1 cellular context compared by ENCODE assay signal in genomic region chr19:17605761-17606745, GRCh38.
TF ChIP-seq lines count a peak whose summit lies in the region.

No MANE protein-coding gene starts in this region.

TF ChIP-seq in HepG2, 621 proteins besides CTCF, POLR2A, EP300 and RAD21 (continued from another document and continues in another):
- TF ChIP-seq TCF7L2 (IDR thresholded peaks at IDR 0.05; ENCODE audit: low read depth, low read length) (no peak), NR2F6 (IDR thresholded peaks at IDR 0.05) (no peak), NR2F6 (CRISPR knock-in tag; IDR thresholded peaks at IDR 0.05) (peak; percentile 44), ZNF180 (CRISPR knock-in tag; IDR thresholded peaks at IDR 0.05; ENCODE audit: borderline replicate concordance, low read depth) (peak; percentile 24; the same call in 1 of the 2 replicates), ZNF724P (CRISPR knock-in tag; IDR thresholded peaks at IDR 0.05; ENCODE audit: borderline replicate concordance) (peak; percentile 97), ZNF547 (CRISPR knock-in tag; IDR thresholded peaks at IDR 0.05) (peak; percentile 100), ETS1 (CRISPR knock-in tag; IDR thresholded peaks at IDR 0.05) (peak; percentile 98), SETDB1 (CRISPR knock-in tag; IDR thresholded peaks at IDR 0.05; ENCODE audit: borderline replicate concordance) (no peak), ZNF513 (CRISPR knock-in tag; conservative IDR thresholded peaks at IDR 0.05) (no peak), FOXA1 (IDR thresholded peaks at IDR 0.05) (no peak), FOXA1 (CRISPR knock-in tag; IDR thresholded peaks at IDR 0.05) (no peak; the same call in 1 of the 2 replicates), RFX5 (IDR thresholded peaks at IDR 0.05; ENCODE audit: low read depth, low read length) (no peak), ZNF20 (CRISPR knock-in tag; IDR thresholded peaks at IDR 0.05) (no peak), ZNF205 (CRISPR knock-in tag; IDR thresholded peaks at IDR 0.05) (peak; percentile 94), ZSCAN21 (CRISPR knock-in tag; IDR thresholded peaks at IDR 0.05; ENCODE audit: borderline replicate concordance) (peak; percentile 99), MED13 (CRISPR knock-in tag; IDR thresholded peaks at IDR 0.05) (peak; percentile 87; the same call in 1 of the 2 replicates), ZNF672 (CRISPR knock-in tag; IDR thresholded peaks at IDR 0.05) (peak; percentile 81), MAFK (conservative IDR thresholded peaks at IDR 0.05 in 1 of 2, IDR thresholded peaks at IDR 0.05 in 1 of 2; ENCODE audit: low read length in 2 of 2) (no peak), ZBTB4 (CRISPR knock-in tag; IDR thresholded peaks at IDR 0.05; ENCODE audit: borderline replicate concordance) (no peak), MIER3 (CRISPR knock-in tag; IDR thresholded peaks at IDR 0.05; ENCODE audit: borderline replicate concordance) (peak; percentile 82; the same call in 1 of the 2 replicates), MTA3 (CRISPR knock-in tag; IDR thresholded peaks at IDR 0.05) (no peak), ZNF879 (CRISPR knock-in tag; IDR thresholded peaks at IDR 0.05) (peak; percentile 99), ZNF782 (CRISPR knock-in tag; IDR thresholded peaks at IDR 0.05; ENCODE audit: borderline replicate concordance) (peak; percentile 81; the same call in 1 of the 2 replicates), ZSCAN20 (CRISPR knock-in tag; IDR thresholded peaks at IDR 0.05; ENCODE audit: borderline replicate concordance) (peak; percentile 99), ZMYM4 (CRISPR knock-in tag; IDR thresholded peaks at IDR 0.05) (peak; percentile 95), SIX1 (CRISPR knock-in tag; IDR thresholded peaks at IDR 0.05; ENCODE audit: borderline replicate concordance) (peak; percentile 43; the same call in 1 of the 2 replicates), U2AF2 (IDR thresholded peaks at IDR 0.05; ENCODE audit: low read depth, low read length) (no peak), ZNF142 (CRISPR knock-in tag; IDR thresholded peaks at IDR 0.05) (peak; percentile 97), FOXC1 (CRISPR knock-in tag; IDR thresholded peaks at IDR 0.05; ENCODE audit: borderline replicate concordance) (peak; percentile 100), MED8 (CRISPR knock-in tag; IDR thresholded peaks at IDR 0.05; ENCODE audit: insufficient replicate concordance) (peak; percentile 78), AGO2 (optimal IDR thresholded peaks at IDR 0.05; ENCODE audit: low read depth, low read length) (peak; percentile 43), SNRNP70 (IDR thresholded peaks at IDR 0.05; ENCODE audit: low read depth, low read length) (no peak), ZNF567 (CRISPR knock-in tag; IDR thresholded peaks at IDR 0.05; ENCODE audit: borderline replicate concordance) (peak; percentile 97; the same call in 1 of the 2 replicates), NFKBIZ (CRISPR knock-in tag; IDR thresholded peaks at IDR 0.05) (peak; percentile 64; the same call in 1 of the 2 replicates), PLRG1 (conservative IDR thresholded peaks at IDR 0.05) (no peak), CREB1 (IDR thresholded peaks at IDR 0.05) (0 out of 2 replicates have a peak, but pooled peaks have one; percentile 22), CREB1 (CRISPR knock-in tag; IDR thresholded peaks at IDR 0.05) (no peak), STAT6 (CRISPR knock-in tag; IDR thresholded peaks at IDR 0.05; ENCODE audit: borderline replicate concordance) (no peak), ZBTB10 (CRISPR knock-in tag; IDR thresholded peaks at IDR 0.05; ENCODE audit: borderline replicate concordance) (peak; percentile 80)
